ENCODE assay signal across 8 cellular contexts in the genomic region with DNA sequence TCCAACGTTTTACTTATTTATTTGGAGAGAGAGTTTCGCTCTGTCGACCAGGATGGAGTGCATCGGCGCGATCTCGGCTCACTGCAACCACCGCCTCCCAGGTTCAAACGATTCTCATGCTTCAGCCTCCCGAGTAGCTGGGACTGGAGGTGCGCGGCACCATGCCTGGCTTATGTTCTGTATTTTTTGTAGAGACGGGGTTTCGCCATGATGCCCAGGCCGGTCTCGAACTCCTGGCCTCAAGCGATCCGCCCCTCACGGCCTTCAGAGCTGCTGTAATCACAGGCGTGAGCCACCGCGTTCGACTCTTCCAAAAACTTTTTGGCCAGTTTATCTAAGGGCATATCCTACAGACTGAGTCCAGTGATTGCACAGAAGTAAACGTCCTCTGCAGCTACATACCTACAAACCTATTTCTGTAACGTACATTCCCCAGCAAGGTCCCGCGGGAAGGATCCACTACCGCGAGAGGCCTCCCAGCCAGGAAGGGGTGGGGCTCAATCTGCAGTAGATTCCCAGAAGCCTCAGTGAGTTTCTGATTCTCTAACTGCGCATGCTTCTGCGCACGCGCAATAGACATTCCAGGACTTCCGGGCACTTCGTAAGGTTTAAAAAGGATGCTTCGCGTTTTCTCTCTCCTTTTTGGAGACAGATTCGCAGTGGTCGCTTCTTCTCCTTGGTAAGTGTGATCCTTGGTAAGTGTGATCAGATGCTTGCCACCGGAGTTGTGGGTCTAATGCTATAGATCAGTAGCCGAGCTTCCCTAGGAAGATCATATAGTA. TPM values are rescaled to one million over a fixed set of nuclear protein-coding genes. Genes with fewer than 3 reads are reported as not detected.
A peak's percentile ranks its signal among the peaks of the same experiment; 100 is the strongest.
DNase-seq lines count a peak whose midpoint lies in the region; ATAC-seq, FAIRE-seq and TF ChIP-seq lines count a peak whose summit lies in the region.

A gene with protein sequence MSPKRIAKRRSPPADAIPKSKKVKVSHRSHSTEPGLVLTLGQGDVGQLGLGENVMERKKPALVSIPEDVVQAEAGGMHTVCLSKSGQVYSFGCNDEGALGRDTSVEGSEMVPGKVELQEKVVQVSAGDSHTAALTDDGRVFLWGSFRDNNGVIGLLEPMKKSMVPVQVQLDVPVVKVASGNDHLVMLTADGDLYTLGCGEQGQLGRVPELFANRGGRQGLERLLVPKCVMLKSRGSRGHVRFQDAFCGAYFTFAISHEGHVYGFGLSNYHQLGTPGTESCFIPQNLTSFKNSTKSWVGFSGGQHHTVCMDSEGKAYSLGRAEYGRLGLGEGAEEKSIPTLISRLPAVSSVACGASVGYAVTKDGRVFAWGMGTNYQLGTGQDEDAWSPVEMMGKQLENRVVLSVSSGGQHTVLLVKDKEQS (plus strand): TSS at position 638 of the 782 bp plus-strand sequence. CDS start 23,824 bp downstream, outside the sequence.

- peak; percentile 98 to 100 for TF ChIP-seq POLR2A in HepG2 (IDR thresholded peaks at IDR 0.05; ENCODE audit: insufficient read depth in 1 of 2, low read depth in 2 of 2, low read length in 2 of 2)

- POLR2A ChIA-PET in HepG2 (lab: Yijun Ruan, JAX) = interaction anchor here (0.6 to 5.8 kb wide), 30 partner anchors 8 to 780 kb away, joined by 3 to 62 read pairs (median 3); a partner anchor contains a TSS

- no peak for TF ChIP-seq RAD21 in HepG2 (CRISPR knock-in tag; IDR thresholded peaks at IDR 0.05)

- peaks cover 49% of the 10 kb centered on the region for H3K79me2 ChIP-seq in HepG2 (ENCODE audit: insufficient read depth, low read length)

- WGBS in HepG2 (ENCODE audit: low lambda C conversion rate) = under 1% methylated on average over 37 of the region's 41 CpGs

- TSS peak; percentile 98 for BruUV-seq in HepG2 (replicated peaks; lab: Mats Ljungman, UMichigan)

- FAIRE-seq in HepG2 (lab: Jason Lieb, UNC) = peak; percentile 97

- intact Hi-C loops in HepG2 (cut with micrococcal nuclease; ENCODE audit: unreplicated experiment) = no loop called here

- H3K4me1 ChIP-seq in BLaER1 treated with 17β-estradiol and CSF1 and Interleukin-3, amounts not matched to agents 10 nM and 100 nM = peaks cover 26 to 39% (median 36%) of the 10 kb centered on the region in 10 experiments
- H3K4me1 ChIP-seq in HepG2 (ENCODE audit: insufficient read depth, low read length) = peaks cover 36% of the 10 kb centered on the region

- ATAC-seq in GM19351 (IDR thresholded peaks at IDR 0.05; ENCODE audit: unreplicated experiment) = peak; percentile 73
- ATAC-seq in HG03521 (IDR thresholded peaks at IDR 0.05; ENCODE audit: unreplicated experiment) = peak; percentile 72
- ATAC-seq in HepG2 = peak; percentile 83

- peak within 1 kb of the TSS; percentile 8 for H2AFZ ChIP-seq in HepG2 (ENCODE audit: low read length)

- H3K27me3 ChIP-seq in BLaER1 treated with 17β-estradiol and CSF1 and Interleukin-3, amounts not matched to agents 10 nM and 100 nM = no peaks in the 10 kb centered on the region
- H3K27me3 ChIP-seq in HepG2 (ENCODE audit: control insufficient read depth in 1 of 2, insufficient read depth in 2 of 2, low read length in 2 of 2) = no peaks in the 10 kb centered on the region; a peak in 1 of 5 replicates

- DNase-seq in NCI-H748 treated with DMSO at 0.1 percent for 48 hours (lab: John Stamatoyannopoulos, UW) (peak; percentile 87), dermis blood vessel endothelial cell (peak; percentile 99), HepG2 (ENCODE audit: low spot score) (peak; percentile 99)
- peak; percentile 80 to 96 for DNase-seq in activated CD4-positive, alpha-beta T cell treated with anti-CD3 and anti-CD28 coated beads, Interleukin-2, amount 50 U/mL, for 24 hours (ENCODE audit: low read depth in 1 of 2, low spot score in 1 of 2)
- DNase-seq in stimulated activated CD4-positive, alpha-beta T cell treated with anti-CD3 and anti-CD28 coated beads, Interleukin-4, amount 100 ng/mL, for 1 hour = peak; percentile 90

- in situ Hi-C loops in HepG2 (cut with HindIII; ENCODE audit: extremely low pct_ligation_motif_present, low pct_unique_long_range_greater_than_20kb) = no loop called here

- peak within 1 kb of the TSS; percentile 86 to 99 (median 91) for H3K4me3 ChIP-seq in BLaER1 treated with 17β-estradiol and CSF1 and Interleukin-3, amounts not matched to agents 10 nM and 100 nM
- peak within 1 kb of the TSS; percentile 95 to 97 (median 96) for H3K4me3 ChIP-seq in HepG2 (replicated peaks in 1 of 3; ENCODE audit: insufficient read depth in 1 of 3, low read depth in 2 of 3, low read length in 3 of 3)

- H3K9me3 ChIP-seq in BLaER1 treated with 17β-estradiol and CSF1 and Interleukin-3, amounts not matched to agents 10 nM and 100 nM (replicated peaks in 1 of 11) = peaks cover 0 to 23% (median 0%) of the 10 kb centered on the region in 11 experiments; a peak in 9 of 22 replicates
- no peaks in the 10 kb centered on the region for H3K9me3 ChIP-seq in HepG2 (ENCODE audit: low read length)

- peak within 1 kb of the TSS; percentile 86 to 100 (median 98) for H3K27ac ChIP-seq in BLaER1 treated with 17β-estradiol and CSF1 and Interleukin-3, amounts not matched to agents 10 nM and 100 nM
- H3K27ac ChIP-seq in HepG2 (ENCODE audit: extremely low read length, insufficient read depth, low read length) = peak within 1 kb of the TSS; percentile 86

- TF ChIP-seq EP300 in HepG2 (IDR thresholded peaks at IDR 0.05; ENCODE audit: low read depth in 2 of 2, low read length in 2 of 2) (no peak), HepG2 (CRISPR knock-in tag; IDR thresholded peaks at IDR 0.05; ENCODE audit: borderline replicate concordance) (no peak; the same call in 1 of the 2 replicates)

- H3K36me3 ChIP-seq in BLaER1 treated with 17β-estradiol and CSF1 and Interleukin-3, amounts not matched to agents 10 nM and 100 nM = peaks cover 39 to 46% (median 45%) of the 10 kb centered on the region in 11 experiments
- peaks cover 8 to 40% of the 10 kb centered on the region in 2 experiments for H3K36me3 ChIP-seq in HepG2 (replicated peaks in 1 of 2; ENCODE audit: control insufficient read depth in 1 of 2, insufficient read depth in 2 of 2, low read length in 2 of 2)

- peak within 1 kb of the TSS; percentile 90 to 100 (median 98) for H3K9ac ChIP-seq in BLaER1 treated with 17β-estradiol and CSF1 and Interleukin-3, amounts not matched to agents 10 nM and 100 nM
- H3K9ac ChIP-seq in HepG2 (ENCODE audit: insufficient read depth, low read depth, low read length) = peak within 1 kb of the TSS; percentile 99

- H3K4me2 ChIP-seq in BLaER1 treated with 17β-estradiol and CSF1 and Interleukin-3, amounts not matched to agents 10 nM and 100 nM = peak within 1 kb of the TSS; percentile 88 to 99 (median 95)
- H3K4me2 ChIP-seq in HepG2 (ENCODE audit: low read depth, low read length) = peak within 1 kb of the TSS; percentile 88

- TF ChIP-seq CTCF in HepG2 (CRISPR knock-in tag; IDR thresholded peaks at IDR 0.05) = no peak

- H4K20me1 ChIP-seq in BLaER1 treated with 17β-estradiol and CSF1 and Interleukin-3, amounts not matched to agents 10 nM and 100 nM = peaks cover 20 to 46% (median 36%) of the 10 kb centered on the region in 11 experiments
- peaks cover 19% of the 10 kb centered on the region for H4K20me1 ChIP-seq in HepG2 (ENCODE audit: insufficient read depth, low read length)

- CTCF ChIA-PET in HepG2 (lab: Yijun Ruan, JAX; ENCODE audit: low intra/inter-chr PET ratio, low total read pairs) = interaction anchor here (1.0 kb wide), 1 partner anchor 260 kb away, joined by 3 read pairs; no protein-coding TSS in a partner anchor

TF ChIP-seq in HepG2, 621 proteins besides CTCF, POLR2A, EP300 and RAD21 (continues in another document):
- TF ChIP-seq U2AF2 (IDR thresholded peaks at IDR 0.05; ENCODE audit: low read depth, low read length) = no peak
- peak; percentile 68; the same call in 1 of the 2 replicates for TF ChIP-seq AKAP8 (CRISPR knock-in tag; IDR thresholded peaks at IDR 0.05)
- TF ChIP-seq CCAR2 (optimal IDR thresholded peaks at IDR 0.05; ENCODE audit: low read depth, low read length) = no peak
- TF ChIP-seq, protein P1, sequence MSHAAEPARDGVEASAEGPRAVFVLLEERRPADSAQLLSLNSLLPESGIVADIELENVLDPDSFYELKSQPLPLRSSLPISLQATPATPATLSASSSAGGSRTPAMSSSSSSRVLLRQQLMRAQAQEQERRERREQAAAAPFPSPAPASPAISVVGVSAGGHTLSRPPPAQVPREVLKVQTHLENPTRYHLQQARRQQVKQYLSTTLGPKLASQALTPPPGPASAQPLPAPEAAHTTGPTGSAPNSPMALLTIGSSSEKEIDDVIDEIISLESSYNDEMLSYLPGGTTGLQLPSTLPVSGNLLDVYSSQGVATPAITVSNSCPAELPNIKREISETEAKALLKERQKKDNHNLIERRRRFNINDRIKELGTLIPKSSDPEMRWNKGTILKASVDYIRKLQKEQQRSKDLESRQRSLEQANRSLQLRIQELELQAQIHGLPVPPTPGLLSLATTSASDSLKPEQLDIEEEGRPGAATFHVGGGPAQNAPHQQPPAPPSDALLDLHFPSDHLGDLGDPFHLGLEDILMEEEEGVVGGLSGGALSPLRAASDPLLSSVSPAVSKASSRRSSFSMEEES (CRISPR knock-in tag; IDR thresholded peaks at IDR 0.05) = peak; percentile 58; the same call in 1 of the 2 replicates
- no peak for TF ChIP-seq IKZF1 (IDR thresholded peaks at IDR 0.05)

RNA-seq across cellular contexts. Expression of the gene that starts here (rescaled TPM):
- 54.5 and 99.4 TPM in 2 replicates for total RNA-seq in dermis blood vessel endothelial cell
- 80.8 and 102 TPM in 2 replicates for total RNA-seq in HepG2 (2016; rRNA removed; fragmentation: Illumina TruSeq; extraction: Trizol)
- total RNA-seq in HepG2 (2016; cell fraction: cytosol; rRNA removed; fragmentation: Illumina TruSeq; extraction: Trizol; ENCODE audit: low read depth) = 11.4 and 15.2 TPM in 2 replicates
- 83.9 and 95.1 TPM in 2 replicates for total RNA-seq in HepG2 (2016; cell fraction: insoluble cytoplasmic fraction; rRNA removed; fragmentation: Illumina TruSeq; extraction: Trizol)
- total RNA-seq in HepG2 (2016; cell fraction: membrane; rRNA removed; fragmentation: Illumina TruSeq; extraction: Trizol) = 44.7 and 50.2 TPM in 2 replicates
- 44.2 and 50.7 TPM in 2 replicates for total RNA-seq in HepG2 (2016; cell fraction: nucleus; rRNA removed; fragmentation: Illumina TruSeq; extraction: Trizol)
- polyA plus RNA-seq in HepG2 (2011; rRNA removed) = 47.2 and 56.2 TPM in 2 replicates
- polyA plus RNA-seq in HepG2 (2011; cell fraction: cytosol; rRNA removed) = 48.6 and 53.6 TPM in 2 replicates
- polyA plus RNA-seq in HepG2 (2011; cell fraction: nucleus; rRNA removed) = 34.9 and 42.3 TPM in 2 replicates
- 43.2 and 74.3 TPM in 2 replicates for polyA plus RNA-seq in HepG2 (2012)
- polyA plus RNA-seq in HepG2 (2016; cell fraction: cytosol; fragmentation: Illumina TruSeq; extraction: Trizol; ENCODE audit: low read depth) = 12.5 and 13.5 TPM in 2 replicates
- polyA plus RNA-seq in HepG2 (2016; cell fraction: insoluble cytoplasmic fraction; fragmentation: Illumina TruSeq; extraction: Trizol; ENCODE audit: low read depth) = 113 and 120 TPM in 2 replicates
- 33.8 and 38.0 TPM in 2 replicates for polyA plus RNA-seq in HepG2 (2016; cell fraction: membrane; fragmentation: Illumina TruSeq; extraction: Trizol; ENCODE audit: low read depth)
- polyA plus RNA-seq in HepG2 (2016; cell fraction: nucleus; fragmentation: Illumina TruSeq; extraction: Trizol; ENCODE audit: insufficient read depth, low read depth) = 70.2 and 80.1 TPM in 2 replicates
- polyA minus RNA-seq in HepG2 (2011; rRNA and poly(A)+ RNA removed; ENCODE audit: low replicate concordance) = 90.3 and 147 TPM in 2 replicates
- 29.5 and 33.5 TPM in 2 replicates for polyA minus RNA-seq in HepG2 (2011; cell fraction: cytosol; rRNA and poly(A)+ RNA removed)
- polyA minus RNA-seq in HepG2 (2011; cell fraction: nucleus; rRNA and poly(A)+ RNA removed) = 28.8 and 31.6 TPM in 2 replicates

Comparison
In these comparisons a context has a peak if more than half of its experiments do, and no peak if none do; other contexts are left out.
1. Peak in every context shown above with its lines: DNase-seq, ATAC-seq, H3K4me3 ChIP-seq and H3K27ac ChIP-seq.